In genomic region chr18:69564602-69565001, GRCh38 we compare ENCODE assay signal across 17 cellular contexts.
A peak's percentile ranks its signal among the peaks of the same experiment; 100 is the strongest.
DNase-seq lines count a peak whose midpoint lies in the region; TF ChIP-seq lines count a peak whose summit lies in the region.
"Had no signal": no experiment of that assay in that cellular context is flagged by ENCODE, and none has a peak within 500 bp of the region (broad histone marks: within the 10 kb centered on the region; RNA-seq: fewer than 3 reads in every experiment).

No MANE protein-coding gene starts in this region.

- no peak for TF ChIP-seq CTCF in A673 (conservative IDR thresholded peaks at IDR 0.05; ENCODE audit: low read depth, low read length)
- no peak for TF ChIP-seq CTCF in SK-N-SH (IDR thresholded peaks at IDR 0.05)
- TF ChIP-seq CTCF in GM10266 (IDR thresholded peaks at IDR 0.05; ENCODE audit: control insufficient read depth, insufficient read depth, low read depth, missing control alignments) = no peak

- no peaks in the 10 kb centered on the region for H4K20me1 ChIP-seq in SK-N-SH (ENCODE audit: insufficient read depth)
- H4K20me1 ChIP-seq: BLaER1 treated with 17β-estradiol and CSF1 and Interleukin-3, amounts not matched to agents 10 nM and 100 nM had no signal

- no peak for TF ChIP-seq RAD21 in SK-N-SH (IDR thresholded peaks at IDR 0.05; ENCODE audit: low read length)

- no peaks in the 10 kb centered on the region for H3K4me1 ChIP-seq in A673 (ENCODE audit: insufficient read depth, low read length, poor library complexity, severe bottlenecking)
- H3K4me1 ChIP-seq in SK-N-SH (ENCODE audit: control insufficient read depth in 1 of 2, insufficient read depth in 2 of 2, low read depth in 1 of 2, low read length in 1 of 2) = peaks cover 0 to 2% of the 10 kb centered on the region in 2 experiments; a peak in 2 of 4 replicates
- H3K4me1 ChIP-seq: BLaER1 treated with 17β-estradiol and CSF1 and Interleukin-3, amounts not matched to agents 10 nM and 100 nM; HAP-1 had no signal

- H3K36me3 ChIP-seq in A673 (ENCODE audit: insufficient read depth, low read length, poor library complexity, severe bottlenecking) (no peaks in the 10 kb centered on the region), SK-N-SH (replicated peaks in 1 of 2; ENCODE audit: control insufficient read depth in 1 of 2, insufficient read depth in 2 of 2, low read length in 1 of 2) (no peaks in the 10 kb centered on the region)
- H3K36me3 ChIP-seq: BLaER1 treated with 17β-estradiol and CSF1 and Interleukin-3, amounts not matched to agents 10 nM and 100 nM; HAP-1 had no signal

- BruUV-seq in A673 (replicated peaks; lab: Mats Ljungman, UMichigan) = no TSS peak

- H3K27ac ChIP-seq in A673 (ENCODE audit: low read depth, low read length, poor library complexity, severe bottlenecking) (no peak overlapping the region), SK-N-SH (ENCODE audit: low read depth in 2 of 2, low read length in 1 of 2) (peak overlapping the region in 1 of 2 experiments; percentile 50; a peak in 2 of 4 replicates)
- H3K27ac ChIP-seq: BLaER1 treated with 17β-estradiol and CSF1 and Interleukin-3, amounts not matched to agents 10 nM and 100 nM; GM23248 had no signal

- H3K4me2 ChIP-seq in SK-N-SH = no peak overlapping the region
- H3K4me2 ChIP-seq: BLaER1 treated with 17β-estradiol and CSF1 and Interleukin-3, amounts not matched to agents 10 nM and 100 nM had no signal

- DNase-seq in DMS53 (lab: John Stamatoyannopoulos, UW) (peak; percentile 28), DMS53 treated with DMSO at 0.1 percent for 48 hours (lab: John Stamatoyannopoulos, UW; ENCODE audit: unreplicated experiment) (no peak), A673 (ENCODE audit: low spot score) (peak; percentile 5), M059J (ENCODE audit: low read depth) (peak; percentile 22), SK-N-SH (no peak), T-helper 9 cell (no peak), globus pallidus (ENCODE audit: low spot score) (no peak), GM10266 (ENCODE audit: extremely low spot score) (no peak)
- DNase-seq: 8988T; Calu3; CD8-positive, alpha-beta T cell; DND-41; EL; GM23248 had no signal

- H3K4me3 ChIP-seq in A673 (ENCODE audit: low read depth, low read length, poor library complexity, severe bottlenecking) = no peak overlapping the region
- no peak overlapping the region for H3K4me3 ChIP-seq in SK-N-SH (ENCODE audit: low read depth in 2 of 2, low read length in 1 of 2)
- H3K4me3 ChIP-seq: BLaER1 treated with 17β-estradiol and CSF1 and Interleukin-3, amounts not matched to agents 10 nM and 100 nM; GM23248; HAP-1; K562 had no signal

- no peaks in the 10 kb centered on the region for H3K27me3 ChIP-seq in A673 (replicated peaks; ENCODE audit: insufficient read depth, low read depth, low read length, poor library complexity)
- no peaks in the 10 kb centered on the region for H3K27me3 ChIP-seq in SK-N-SH (ENCODE audit: insufficient read depth)
- H3K27me3 ChIP-seq: BLaER1 treated with 17β-estradiol and CSF1 and Interleukin-3, amounts not matched to agents 10 nM and 100 nM had no signal

- CTCF ChIA-PET in A673 (lab: Charles Lee) = no interaction called here
- CTCF ChIA-PET in SK-N-SH (lab: Yijun Ruan, JAX) = no interaction called here

- TF ChIP-seq EP300 in SK-N-SH (IDR thresholded peaks at IDR 0.05; ENCODE audit: borderline replicate concordance in 1 of 2, low read depth in 1 of 2, low read length in 1 of 2) = no peak

- H3K9me3 ChIP-seq in A673 (ENCODE audit: low read depth, low read length, poor library complexity, severe bottlenecking) = peaks cover 10% of the 10 kb centered on the region
- H3K9me3 ChIP-seq in SK-N-SH = no peaks in the 10 kb centered on the region

- intact Hi-C loops in A673 (cut with micrococcal nuclease; ENCODE audit: unreplicated experiment) = no loop called here

- no peak overlapping the region for H2AFZ ChIP-seq in SK-N-SH (ENCODE audit: low read depth)
- H2AFZ ChIP-seq: GM23248 had no signal

- POLR2A ChIA-PET in A673 (lab: Charles Lee; ENCODE audit: low non-redundant PET) (no interaction called here), SK-N-SH (lab: Yijun Ruan, JAX) (no interaction called here)

- no peak overlapping the region for H3K9ac ChIP-seq in SK-N-SH
- H3K9ac ChIP-seq: BLaER1 treated with 17β-estradiol and CSF1 and Interleukin-3, amounts not matched to agents 10 nM and 100 nM; GM23248 had no signal

- no peaks in the 10 kb centered on the region for H3K79me2 ChIP-seq in SK-N-SH (ENCODE audit: insufficient read depth)

- WGBS in SK-N-SH (ENCODE audit: low lambda C conversion rate) = 95% methylated on average over 2 of the region's 2 CpGs

- no peaks in the 10 kb centered on the region for H3K9me2 ChIP-seq in SK-N-SH

- H3F3A ChIP-seq in SK-N-SH (replicated peaks; ENCODE audit: insufficient read depth) = no peaks in the 10 kb centered on the region

TF ChIP-seq in SK-N-SH, 30 proteins besides CTCF, POLR2A, EP300 and RAD21:
- no peak for TF ChIP-seq NFIC (IDR thresholded peaks at IDR 0.05; ENCODE audit: borderline replicate concordance)
- peak; percentile 16; the same call in 1 of the 2 replicates for TF ChIP-seq TCF12 (IDR thresholded peaks at IDR 0.05)
- TF ChIP-seq PBX3 (IDR thresholded peaks at IDR 0.05) = no peak
TF ChIP-seq in SK-N-SH: peak in this region for 1.

Comparison
In these comparisons a context has a peak if more than half of its experiments do, and no peak if none do; other contexts are left out.
1. DNase-seq: peak in DMS53 (single experiment), A673 (single experiment) and M059J (single experiment); none in DMS53 treated with DMSO at 0.1 percent for 48 hours (single experiment), SK-N-SH (single experiment), T-helper 9 cell (single experiment), globus pallidus (single experiment) and GM10266 (single experiment).